In the genomic region with DNA sequence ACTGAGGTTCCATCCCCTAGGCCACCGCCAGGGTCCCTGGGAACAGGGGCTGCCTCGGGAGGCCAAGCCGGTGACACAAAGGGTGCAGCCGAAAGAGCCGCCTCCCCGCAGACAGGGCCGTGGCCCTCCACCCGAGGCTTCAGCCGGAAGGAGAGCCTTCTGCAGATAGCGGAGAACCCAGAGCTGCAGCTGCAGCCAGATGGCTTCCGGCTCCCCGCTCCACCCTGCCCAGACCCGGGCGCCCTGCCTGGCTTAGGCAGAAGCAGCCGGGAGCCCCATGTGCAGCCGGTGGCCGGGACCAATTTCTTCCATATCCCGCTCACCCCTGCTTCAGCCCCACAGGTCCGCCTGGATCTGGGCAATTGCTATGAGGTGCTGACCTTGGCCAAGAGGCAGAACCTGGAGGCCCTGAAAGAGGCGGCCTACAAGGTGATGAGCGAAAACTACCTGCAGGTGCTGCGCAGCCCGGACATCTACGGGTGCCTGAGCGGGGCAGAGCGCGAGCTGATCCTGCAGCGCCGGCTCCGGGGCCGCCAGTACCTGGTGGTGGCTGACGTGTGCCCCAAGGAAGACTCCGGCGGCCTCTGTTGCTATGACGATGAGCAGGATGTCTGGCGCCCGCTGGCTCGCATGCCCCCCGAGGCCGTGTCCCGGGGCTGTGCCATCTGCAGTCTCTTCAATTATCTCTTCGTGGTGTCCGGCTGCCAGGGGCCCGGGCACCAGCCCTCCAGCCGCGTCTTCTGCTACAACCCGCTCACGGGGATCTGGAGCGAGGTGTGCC, we compare ENCODE assay signal across 1 cellular context.
TF ChIP-seq lines count a peak whose summit lies in the region.

No MANE protein-coding gene starts in this region.

TF ChIP-seq in H1, 55 proteins besides CTCF, POLR2A, EP300 and RAD21:
- TF ChIP-seq, protein P1, sequence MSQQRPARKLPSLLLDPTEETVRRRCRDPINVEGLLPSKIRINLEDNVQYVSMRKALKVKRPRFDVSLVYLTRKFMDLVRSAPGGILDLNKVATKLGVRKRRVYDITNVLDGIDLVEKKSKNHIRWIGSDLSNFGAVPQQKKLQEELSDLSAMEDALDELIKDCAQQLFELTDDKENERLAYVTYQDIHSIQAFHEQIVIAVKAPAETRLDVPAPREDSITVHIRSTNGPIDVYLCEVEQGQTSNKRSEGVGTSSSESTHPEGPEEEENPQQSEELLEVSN (IDR thresholded peaks at IDR 0.05), result 0 out of 2 replicates have a peak, but pooled peaks have one; percentile 11
- TF ChIP-seq RXRA (IDR thresholded peaks at IDR 0.05; ENCODE audit: insufficient read depth, low read depth, low read length), result no peak
